In genomic region chr14:20112321-20112720, GRCh38 we compare ENCODE assay signal across 1 cellular context.
TF ChIP-seq lines count a peak whose summit lies in the region.

No MANE protein-coding gene starts in this region.

TF ChIP-seq in K562, 482 proteins besides CTCF, POLR2A, EP300 and RAD21 (continued from another document):
- peak; percentile 41; the same call in 1 of the 2 replicates for TF ChIP-seq ZNF592 (IDR thresholded peaks at IDR 0.05)
- TF ChIP-seq HMBOX1 (IDR thresholded peaks at IDR 0.05) = peak; percentile 49
- 0 out of 2 replicates have a peak, but pooled peaks have one; percentile 25 for TF ChIP-seq SMAD4 (CRISPR knock-in tag; conservative IDR thresholded peaks at IDR 0.05)
- TF ChIP-seq DMBX1 (CRISPR knock-in tag; IDR thresholded peaks at IDR 0.05; ENCODE audit: borderline replicate concordance) = 0 out of 2 replicates have a peak, but pooled peaks have one; percentile 51
